In the genomic region with DNA sequence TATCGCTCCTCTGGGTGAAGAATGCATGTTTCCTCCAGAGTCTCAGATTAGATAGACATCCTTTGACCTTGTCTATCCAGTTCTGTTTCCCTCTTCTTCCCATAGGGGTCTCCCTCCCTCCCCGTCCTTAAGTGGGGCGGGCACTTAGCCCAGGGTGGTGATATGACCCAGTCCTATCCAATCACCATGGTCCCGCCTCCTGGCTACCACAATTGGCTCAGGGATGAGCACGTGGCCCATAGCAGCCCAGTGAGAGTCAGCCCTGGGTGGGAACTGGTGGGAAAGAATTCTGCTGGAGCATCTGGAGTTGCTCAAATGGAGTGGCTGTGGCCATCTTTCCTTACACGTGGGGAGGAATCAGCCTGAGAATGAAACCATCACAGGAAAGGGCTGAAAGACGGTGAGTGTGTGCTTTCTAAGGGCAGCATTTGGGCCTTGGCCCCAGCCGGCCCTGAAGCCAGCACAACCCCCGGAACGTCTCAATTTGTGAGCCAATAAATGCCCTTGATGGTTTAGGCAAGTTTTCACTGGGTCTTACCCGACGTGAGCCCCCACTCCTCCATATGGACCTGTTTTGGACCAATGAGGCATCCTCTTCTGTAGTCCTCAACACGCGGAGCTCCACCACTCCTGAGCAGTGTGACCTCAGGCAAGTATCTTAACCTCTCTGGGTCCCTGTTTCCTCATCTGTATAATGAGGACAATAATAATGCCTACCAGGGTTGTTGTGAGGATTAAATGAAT, we compare ENCODE assay signal across 8 cellular contexts. TPM values are rescaled to one million over a fixed set of nuclear protein-coding genes. Genes with fewer than 3 reads are reported as not detected.
DNase-seq lines count a peak whose midpoint lies in the region; ATAC-seq and TF ChIP-seq lines count a peak whose summit lies in the region.

No MANE protein-coding gene starts in this region.

- H3K36me3 ChIP-seq in ES-I3 (ENCODE audit: insufficient read depth, low read length) (no peaks in the 10 kb centered on the region; the same call in 1 of the 2 replicates), NT2/D1 (ENCODE audit: insufficient read depth, insufficient read length, low read length) (peaks cover 26% of the 10 kb centered on the region), cardiac muscle cell (no peaks in the 10 kb centered on the region)

- H3K4me1 ChIP-seq in ES-I3 (ENCODE audit: insufficient read depth, low read length) (peaks cover 12% of the 10 kb centered on the region), NT2/D1 (ENCODE audit: insufficient read depth, insufficient read length) (peaks cover 20% of the 10 kb centered on the region), cardiac muscle cell (ENCODE audit: low read depth) (peaks cover 26% of the 10 kb centered on the region)

- H3K9me3 ChIP-seq in ES-I3 (ENCODE audit: control insufficient read depth, insufficient read depth, low read length) (no peaks in the 10 kb centered on the region), NT2/D1 (ENCODE audit: insufficient read depth, low read length) (no peaks in the 10 kb centered on the region), cardiac muscle cell (ENCODE audit: low read depth) (no peaks in the 10 kb centered on the region)

- peak; percentile 71 for TF ChIP-seq CTCF in cardiac muscle cell (IDR thresholded peaks at IDR 0.05; ENCODE audit: low read depth, low read length)
- no peak for TF ChIP-seq CTCF in omental fat pad (IDR thresholded peaks at IDR 0.05)

- H3K4me3 Mint-ChIP-seq in activated naive CD8-positive, alpha-beta T cell treated with anti-CD3 and anti-CD28 coated beads, Interleukin-2, amount 10 ng/mL, durations not matched to agents 7 days and 5 days, result no peak overlapping the region

- peak overlapping the region; percentile 54; the same call in 1 of the 2 replicates for H3K9ac ChIP-seq in ES-I3 (ENCODE audit: low read depth, low read length)
- peak overlapping the region; percentile 52 for H3K9ac ChIP-seq in NT2/D1 (ENCODE audit: insufficient read length, low read depth)

- H3K4me3 ChIP-seq in NT2/D1 (ENCODE audit: insufficient read length, low read depth), result peak overlapping the region; percentile 52
- H3K4me3 ChIP-seq in cardiac muscle cell, result no peak overlapping the region

- DNase-seq in HUDEP-2 (lab: John Stamatoyannopoulos, UW; ENCODE audit: unreplicated experiment in 76 of 76), result peak in 75 of 76 experiments; percentile 19 to 97 (median 91)
- peak; percentile 87 for DNase-seq in NT2/D1 (ENCODE audit: low read depth, low spot score)
- no peak for DNase-seq in activated naive CD8-positive, alpha-beta T cell treated with anti-CD3 and anti-CD28 coated beads, Interleukin-2, amount 10 ng/mL, durations not matched to agents 7 days and 5 days
- peak; percentile 96 to 99 for DNase-seq in cardiac muscle cell (ENCODE audit: low read depth in 1 of 2, low spot score in 1 of 2)
- peak; percentile 59 for DNase-seq in omental fat pad (ENCODE audit: low spot score)
- DNase-seq in mesenteric fat pad (ENCODE audit: low spot score), result no peak

- ATAC-seq in activated naive CD8-positive, alpha-beta T cell treated with anti-CD3 and anti-CD28 coated beads, Interleukin-2, amount 10 ng/mL, durations not matched to agents 7 days and 5 days (ENCODE audit: low read depth), result peak; percentile 64
- ATAC-seq in omental fat pad (ENCODE audit: low FRiP score) (peak; percentile 58), HG02870 (IDR thresholded peaks at IDR 0.05; ENCODE audit: unreplicated experiment) (no peak)

- POLR2A ChIA-PET in activated naive CD8-positive, alpha-beta T cell treated with anti-CD3 and anti-CD28 coated beads, Interleukin-2, amount 10 ng/mL, durations not matched to agents 7 days and 5 days (lab: Charles Lee), result no interaction called here

- no peaks in the 10 kb centered on the region for H3K9me3 Mint-ChIP-seq in activated naive CD8-positive, alpha-beta T cell treated with anti-CD3 and anti-CD28 coated beads, Interleukin-2, amount 10 ng/mL, durations not matched to agents 7 days and 5 days

- peak overlapping the region; percentile 89 for H3K27ac ChIP-seq in cardiac muscle cell

- H3K27me3 ChIP-seq in NT2/D1 (ENCODE audit: insufficient read depth, insufficient read length) (no peaks in the 10 kb centered on the region), cardiac muscle cell (no peaks in the 10 kb centered on the region)

- peaks cover 2% of the 10 kb centered on the region for H3K36me3 Mint-ChIP-seq in activated naive CD8-positive, alpha-beta T cell treated with anti-CD3 and anti-CD28 coated beads, Interleukin-2, amount 10 ng/mL, durations not matched to agents 7 days and 5 days

- no peak overlapping the region for H3K27ac Mint-ChIP-seq in activated naive CD8-positive, alpha-beta T cell treated with anti-CD3 and anti-CD28 coated beads, Interleukin-2, amount 10 ng/mL, durations not matched to agents 7 days and 5 days

- peaks cover 26% of the 10 kb centered on the region for H3K4me1 Mint-ChIP-seq in activated naive CD8-positive, alpha-beta T cell treated with anti-CD3 and anti-CD28 coated beads, Interleukin-2, amount 10 ng/mL, durations not matched to agents 7 days and 5 days

- H3K27me3 Mint-ChIP-seq in activated naive CD8-positive, alpha-beta T cell treated with anti-CD3 and anti-CD28 coated beads, Interleukin-2, amount 10 ng/mL, durations not matched to agents 7 days and 5 days, result no peaks in the 10 kb centered on the region

RNA-seq across cellular contexts. Expression of a gene that starts 14.3 kb away (rescaled TPM):
- total RNA-seq in activated naive CD8-positive, alpha-beta T cell treated with anti-CD3 and anti-CD28 coated beads, Interleukin-2, amount 10 ng/mL, durations not matched to agents 7 days and 5 days, result 10 to 100 TPM; 61.0 to 61.7 TPM
- total RNA-seq in cardiac muscle cell (5.5 and 8.2 TPM in 2 replicates), omental fat pad (10 to 100 TPM; 17.4 to 49.6 (median 32.6) TPM), mesenteric fat pad (68.4 TPM)
- 11.0 and 13.7 TPM in 2 replicates for polyA plus RNA-seq in cardiac muscle cell

RNA-seq across cellular contexts. Expression of a gene that starts 42.5 kb away (rescaled TPM):
- 1 to 10 TPM; 6.3 to 7.3 TPM for total RNA-seq in activated naive CD8-positive, alpha-beta T cell treated with anti-CD3 and anti-CD28 coated beads, Interleukin-2, amount 10 ng/mL, durations not matched to agents 7 days and 5 days
- total RNA-seq in cardiac muscle cell (16.2 and 30.5 TPM in 2 replicates), omental fat pad (1 to 10 TPM; 2.8 to 4.9 (median 3.4) TPM), mesenteric fat pad (3.2 TPM)
- 19.1 and 20.8 TPM in 2 replicates for polyA plus RNA-seq in cardiac muscle cell

Comparison
In these comparisons a context has a peak if more than half of its experiments do, and no peak if none do; other contexts are left out.
1. DNase-seq: peak in HUDEP-2 (75 of 76), NT2/D1 (single experiment), cardiac muscle cell (2 of 2) and omental fat pad (single experiment); none in activated naive CD8-positive, alpha-beta T cell treated with anti-CD3 and anti-CD28 coated beads, Interleukin-2, amount 10 ng/mL, durations not matched to agents 7 days and 5 days (single experiment) and mesenteric fat pad (single experiment).